8 cellular contexts compared by ENCODE assay signal in genomic region chr7:138459300-138460175, GRCh38. TPM values are rescaled to one million over a fixed set of nuclear protein-coding genes. Genes with fewer than 3 reads are reported as not detected.
DNase-seq lines count a peak whose midpoint lies in the region; ATAC-seq, FAIRE-seq and TF ChIP-seq lines count a peak whose summit lies in the region.

No MANE protein-coding gene starts in this region.

- DNase-seq in GM18507 (ENCODE audit: extremely low spot score, insufficient read length, low read depth), result peak; percentile 82
- DNase-seq in NCI-H2029 (lab: John Stamatoyannopoulos, UW), result peak; percentile 97
- peak; percentile 95 for DNase-seq in T1000 (lab: John Stamatoyannopoulos, UW)
- DNase-seq in body of pancreas, result peak; percentile 97 to 98 (median 98)
- peak; percentile 94 for DNase-seq in iPS DF 4.7 (ENCODE audit: extremely low read depth, low spot score)
- peak; percentile 98 for DNase-seq in sigmoid colon
- no peak for DNase-seq in HuH-7.5 (ENCODE audit: low spot score)

- ATAC-seq in HG03025 (IDR thresholded peaks at IDR 0.05; ENCODE audit: low FRiP score, unreplicated experiment), result peak; percentile 78
- peak; percentile 92 for ATAC-seq in body of pancreas

- intact Hi-C loops in body of pancreas (cut with DNase I), result no loop called here
- intact Hi-C loops in sigmoid colon (cut with DNase I), result loop anchor here (10.0 kb wide), 1 partner anchor 1715 kb away; the partner anchor contains the start of gene KDM7A

- no peak for TF ChIP-seq EP300 in sigmoid colon (IDR thresholded peaks at IDR 0.05)

- H3K4me3 ChIP-seq in body of pancreas, result no peak overlapping the region
- H3K4me3 ChIP-seq in sigmoid colon, result peak overlapping the region; percentile 6 to 94 (median 56)

- no peaks in the 10 kb centered on the region for H3K36me3 ChIP-seq in body of pancreas (replicated peaks in 1 of 2; ENCODE audit: insufficient read depth in 1 of 2, low read depth in 2 of 2)
- no peaks in the 10 kb centered on the region for H3K36me3 ChIP-seq in sigmoid colon

- FAIRE-seq in GM18507 (lab: Jason Lieb, UNC), result peak; percentile 98

- WGBS in body of pancreas, 2 donors, result 10 to 26% methylated on average over 13 to 26 of the region's 34 CpGs
- WGBS in sigmoid colon, 2 donors, result 10 to 12% methylated on average over 34 of the region's 34 CpGs

- peak overlapping the region in 3 of 4 donors; percentile 17 to 72 (median 48) for H3K27ac ChIP-seq in body of pancreas
- peak overlapping the region; percentile 42 to 95 (median 71) for H3K27ac ChIP-seq in sigmoid colon

- TF ChIP-seq CTCF in body of pancreas (IDR thresholded peaks at IDR 0.05), result peak in 5 of 7 experiments; percentile 6 to 74 (median 54)
- peak; percentile 13 to 74 (median 27) for TF ChIP-seq CTCF in sigmoid colon (IDR thresholded peaks at IDR 0.05)

- H3K4me1 ChIP-seq in body of pancreas (peaks cover 9% of the 10 kb centered on the region), sigmoid colon (peaks cover 0 to 15% (median 8%) of the 10 kb centered on the region in 4 donors)

- TF ChIP-seq POLR2A in body of pancreas (IDR thresholded peaks at IDR 0.05), result no peak
- TF ChIP-seq POLR2A in sigmoid colon (IDR thresholded peaks at IDR 0.05), result no peak

- H3K27me3 ChIP-seq in body of pancreas (no peaks in the 10 kb centered on the region), sigmoid colon (no peaks in the 10 kb centered on the region)

- no peaks in the 10 kb centered on the region for H3K9me3 ChIP-seq in body of pancreas
- no peaks in the 10 kb centered on the region for H3K9me3 ChIP-seq in sigmoid colon

RNA-seq across cellular contexts. Expression of gene TRIM24, which starts 0.5 kb away (rescaled TPM):
- total RNA-seq in body of pancreas (10 to 100 TPM; 12.2 to 12.5 TPM), sigmoid colon (10 to 100 TPM; 11.4 to 13.2 (median 12.6) TPM)
- polyA plus RNA-seq in sigmoid colon, result 1 to 10 TPM; 6.0 to 8.3 (median 6.9) TPM

Comparison
In these comparisons a context has a peak if more than half of its experiments do, and no peak if none do; other contexts are left out.
1. H3K4me3 ChIP-seq: peak in sigmoid colon (4 of 4); none in body of pancreas (0 of 2).